In the genomic region with DNA sequence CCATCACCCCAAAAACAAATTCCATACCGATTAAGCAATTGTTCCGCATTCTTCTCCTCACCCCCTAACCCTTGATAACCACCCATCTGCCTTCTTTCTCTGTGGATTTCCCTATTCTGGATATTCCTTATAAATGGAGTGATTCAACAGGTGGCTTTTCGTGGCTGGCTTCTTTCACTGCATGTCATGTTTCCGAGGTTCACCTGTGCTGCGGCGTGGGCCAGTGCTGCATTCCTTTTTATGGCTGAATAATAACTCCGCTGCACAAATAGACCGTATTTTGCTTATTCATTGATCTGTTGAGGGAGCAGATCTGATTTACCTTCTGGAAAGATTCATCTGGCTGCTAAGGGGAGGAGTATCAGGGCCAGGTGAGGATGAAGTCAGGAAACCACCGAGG, we compare ENCODE assay signal across 25 cellular contexts.
"Had no signal": no experiment of that assay in that cellular context is flagged by ENCODE, and none has a peak within 500 bp of the region (broad histone marks: within the 10 kb centered on the region; RNA-seq: fewer than 3 reads in every experiment).

No MANE protein-coding gene starts in this region.

- ATAC-seq: stimulated activated effector memory CD8-positive, alpha-beta T cell treated with anti-CD3 and anti-CD28 coated beads, Interleukin-12 subunit alpha, Interleukin-12 subunit beta, amount 100 ng/mL, for 72 hours; stimulated activated naive B cell treated with anti-CD40 and anti-IgM and Interleukin-4, amounts not matched to agents 10 μg/mL and 1 μg/mL and 100 μg/mL, for 72 hours; stimulated activated naive CD8-positive, alpha-beta T cell treated with anti-CD3 and anti-CD28 coated beads, Interleukin-15, amount 100 ng/mL, for 72 hours; stimulated activated naive CD8-positive, alpha-beta T cell treated with anti-CD3 and anti-CD28 coated beads, Interleukin-15, Interleukin-2, amounts not matched to agents 100 U/mL and 50 U/mL, for 24 hours had no signal

- H3K36me3 ChIP-seq: stomach, suprapubic skin, thoracic aorta, thyroid gland, tibial artery, tibial nerve, transverse colon, upper lobe of left lung, upper lobe of right lung, uterus, vagina had no signal

- H3K4me1 ChIP-seq: stomach, suprapubic skin, testis, thyroid gland, tibial artery, tibial nerve, transverse colon, upper lobe of left lung, upper lobe of right lung, uterus, vagina had no signal

- H3K27ac ChIP-seq: stomach, suprapubic skin, testis, thoracic aorta, thyroid gland, tibial artery, tibial nerve, transverse colon, upper lobe of left lung, upper lobe of right lung, uterus, vagina had no signal

- H3K27me3 ChIP-seq: testis, thyroid gland, upper lobe of left lung, vagina had no signal

- H3K4me3 ChIP-seq: stomach, suprapubic skin, testis, thoracic aorta, thyroid gland, tibial artery, tibial nerve, transverse colon, upper lobe of left lung, upper lobe of right lung, uterus, vagina had no signal

- DNase-seq: stimulated activated CD4-positive, alpha-beta T cell treated with anti-CD3 and anti-CD28 coated beads, Interleukin-2, amount 100 ng/mL, for 48 hours; stimulated activated CD4-positive, alpha-beta T cell treated with anti-CD3 and anti-CD28 coated beads, Interleukin-4, amount 100 ng/mL, for 1 hour; stimulated activated CD4-positive, alpha-beta T cell treated with anti-CD3 and anti-CD28 coated beads, Interleukin-4, amount 100 ng/mL, for 24 hours; stimulated activated CD4-positive, alpha-beta T cell treated with anti-CD3 and anti-CD28 coated beads, Interleukin-4, amount 100 ng/mL, for 4 hours; stimulated activated CD8-positive, alpha-beta memory T cell treated with anti-CD3 and anti-CD28 coated beads, Interleukin-4, amount 100 ng/mL, for 48 hours; stimulated activated naive B cell treated with anti-CD40 and anti-IgM and Interleukin-4, amounts not matched to agents 10 μg/mL and 1 μg/mL and 100 μg/mL, for 72 hours; stimulated activated naive CD4-positive, alpha-beta T cell; stimulated activated naive CD4-positive, alpha-beta T cell treated with Interleukin-2 at 50 U/mL for 16 hours; stimulated activated naive CD8-positive, alpha-beta T cell treated with anti-CD3 and anti-CD28 coated beads, Interleukin-15, amount 100 ng/mL, for 72 hours; stimulated activated naive CD8-positive, alpha-beta T cell treated with anti-CD3 and anti-CD28 coated beads, Interleukin-15, Interleukin-2, amounts not matched to agents 100 U/mL and 50 U/mL, for 24 hours; stomach; substantia nigra; testis; thyroid gland; tibial artery; transverse colon; trophoblast cell; upper lobe of left lung; upper lobe of right lung; uterus had no signal

- H3K9me3 ChIP-seq: stomach, suprapubic skin, testis, thoracic aorta, thyroid gland, tibial artery, tibial nerve, transverse colon, upper lobe of left lung, upper lobe of right lung, uterus, vagina had no signal
